In genomic region chr18:49613741-49614151, GRCh38 we compare ENCODE assay signal across 15 cellular contexts. TPM values are rescaled to one million over a fixed set of nuclear protein-coding genes. Genes with fewer than 3 reads are reported as not detected.
DNase-seq lines count a peak whose midpoint lies in the region; ATAC-seq and TF ChIP-seq lines count a peak whose summit lies in the region.
"Had no signal": no experiment of that assay in that cellular context is flagged by ENCODE, and none has a peak within 500 bp of the region (broad histone marks: within the 10 kb centered on the region; RNA-seq: fewer than 3 reads in every experiment).

No MANE protein-coding gene starts in this region.

- peaks cover 7% of the 10 kb centered on the region; the same call in 1 of the 2 replicates for H3F3A ChIP-seq in GM23338 (replicated peaks; ENCODE audit: low read depth)

- H3K27me3 Mint-ChIP-seq in GM23338 (ENCODE audit: insufficient read depth, low read depth, poor library complexity), result peaks cover 14% of the 10 kb centered on the region
- H3K27me3 Mint-ChIP-seq in mesothelial cell of epicardium (ENCODE audit: low read depth), result peaks cover 23% of the 10 kb centered on the region

- TF ChIP-seq CTCF in GM23338 (conservative IDR thresholded peaks at IDR 0.05; ENCODE audit: low read depth in 2 of 2), result no peak
- TF ChIP-seq CTCF in mesothelial cell of epicardium (IDR thresholded peaks at IDR 0.05; ENCODE audit: unreplicated experiment), result no peak

- no peaks in the 10 kb centered on the region for H3K79me2 ChIP-seq in GM23338 (replicated peaks; ENCODE audit: insufficient read depth)

- H3K4me1 ChIP-seq in GM23338 (ENCODE audit: insufficient read depth), result peaks cover 31% of the 10 kb centered on the region
- H3K4me1 ChIP-seq: spleen had no signal

- H3K4me1 Mint-ChIP-seq in GM23338 (peaks cover 41% of the 10 kb centered on the region), mesothelial cell of epicardium (peaks cover 28% of the 10 kb centered on the region)

- peak overlapping the region; percentile 8; the same call in 1 of the 2 replicates for H3K4me3 ChIP-seq in GM23338
- H3K4me3 ChIP-seq: BLaER1, heart right ventricle, spleen had no signal

- no peaks in the 10 kb centered on the region for H3K27me3 ChIP-seq in GM23338 (ENCODE audit: insufficient read depth)
- H3K27me3 ChIP-seq: BLaER1 had no signal

- H4K20me1 ChIP-seq in GM23338 (replicated peaks; ENCODE audit: insufficient read depth), result no peaks in the 10 kb centered on the region
- H4K20me1 ChIP-seq: BLaER1 had no signal

- H3K4me3 Mint-ChIP-seq in GM23338, result peak overlapping the region; percentile 4; the same call in 1 of the 3 replicates
- H3K4me3 Mint-ChIP-seq in mesothelial cell of epicardium, result no peak overlapping the region

- no peaks in the 10 kb centered on the region for H3K36me3 ChIP-seq in GM23338 (ENCODE audit: insufficient read depth)
- H3K36me3 ChIP-seq: BLaER1, heart right ventricle, spleen had no signal

- 0 out of 2 replicates have a peak, but pooled peaks cover 5% of the 10 kb centered on the region for H3K9me2 ChIP-seq in GM23338 (ENCODE audit: insufficient read depth)

- peak; percentile 27 for ATAC-seq in GM23338
- no peak for ATAC-seq in HG03521 (IDR thresholded peaks at IDR 0.05; ENCODE audit: unreplicated experiment)
- ATAC-seq: heart right ventricle, left ventricle myocardium superior had no signal

- H3K9me3 Mint-ChIP-seq in GM23338 (no peaks in the 10 kb centered on the region), mesothelial cell of epicardium (no peaks in the 10 kb centered on the region)

- DNase-seq in GM23338 (ENCODE audit: low spot score), result no peak
- peak; percentile 39 for DNase-seq in NCI-H1048 (lab: John Stamatoyannopoulos, UW)
- DNase-seq in astrocyte of the hippocampus (ENCODE audit: low read depth, low spot score), result peak; percentile 56
- no peak for DNase-seq in mesothelial cell of epicardium (ENCODE audit: low spot score in 2 of 2, unreplicated experiment in 2 of 2)
- no peak for DNase-seq in activated CD4-positive, alpha-beta T cell treated with anti-CD3 and anti-CD28 coated beads, Interleukin-2, amount 50 U/mL, for 1 hour
- no peak for DNase-seq in MV-4-11 (lab: John Stamatoyannopoulos, UW)
- no peak for DNase-seq in stimulated activated naive CD4-positive, alpha-beta T cell treated with Interleukin-2 at 50 U/mL for 16 hours (lab: John Stamatoyannopoulos, UW)
- DNase-seq: activated naive CD4-positive, alpha-beta T cell treated with anti-CD3 and anti-CD28 coated beads, Interleukin-2, amount 50 U/mL, for 16 hours; central memory CD4-positive, alpha-beta T cell; heart right ventricle; left ventricle myocardium superior; NCI-H524 treated with DMSO at 0.1 percent for 48 hours; spleen had no signal

- no peaks in the 10 kb centered on the region for H3K36me3 Mint-ChIP-seq in GM23338 (ENCODE audit: low read depth)
- H3K36me3 Mint-ChIP-seq in mesothelial cell of epicardium, result no peaks in the 10 kb centered on the region

- peak overlapping the region; percentile 87 for H3K27ac ChIP-seq in GM23338 (ENCODE audit: low read depth)
- H3K27ac ChIP-seq: BLaER1, heart right ventricle, spleen had no signal

- no peak overlapping the region for H2AFZ ChIP-seq in GM23338

- peak overlapping the region; percentile 70 for H3K4me2 ChIP-seq in GM23338
- H3K4me2 ChIP-seq: BLaER1 had no signal

- H3K27ac Mint-ChIP-seq in GM23338 (no peak overlapping the region), mesothelial cell of epicardium (peak overlapping the region; percentile 70)

TF ChIP-seq in GM23338, 12 proteins besides CTCF, POLR2A, EP300 and RAD21:
- TF ChIP-seq EZH2phosphoT487 (IDR thresholded peaks at IDR 0.05; ENCODE audit: unreplicated experiment) (no peak), CREB1 (CRISPR knock-in tag; IDR thresholded peaks at IDR 0.05; ENCODE audit: low read depth) (no peak), ZNF331 (CRISPR knock-in tag; IDR thresholded peaks at IDR 0.05; ENCODE audit: low read depth) (no peak), ZNF114 (CRISPR knock-in tag; IDR thresholded peaks at IDR 0.05) (no peak), JUNB (IDR thresholded peaks at IDR 0.05; ENCODE audit: unreplicated experiment) (no peak), STAT1 (IDR thresholded peaks at IDR 0.05; ENCODE audit: unreplicated experiment) (no peak), EZH2 (IDR thresholded peaks at IDR 0.05; ENCODE audit: low read depth, unreplicated experiment) (no peak), ZNF462 (CRISPR knock-in tag; IDR thresholded peaks at IDR 0.05) (no peak), POLR2AphosphoS5 (IDR thresholded peaks at IDR 0.05; ENCODE audit: low read depth) (no peak)
- TF ChIP-seq, protein P1, sequence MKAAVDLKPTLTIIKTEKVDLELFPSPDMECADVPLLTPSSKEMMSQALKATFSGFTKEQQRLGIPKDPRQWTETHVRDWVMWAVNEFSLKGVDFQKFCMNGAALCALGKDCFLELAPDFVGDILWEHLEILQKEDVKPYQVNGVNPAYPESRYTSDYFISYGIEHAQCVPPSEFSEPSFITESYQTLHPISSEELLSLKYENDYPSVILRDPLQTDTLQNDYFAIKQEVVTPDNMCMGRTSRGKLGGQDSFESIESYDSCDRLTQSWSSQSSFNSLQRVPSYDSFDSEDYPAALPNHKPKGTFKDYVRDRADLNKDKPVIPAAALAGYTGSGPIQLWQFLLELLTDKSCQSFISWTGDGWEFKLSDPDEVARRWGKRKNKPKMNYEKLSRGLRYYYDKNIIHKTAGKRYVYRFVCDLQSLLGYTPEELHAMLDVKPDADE (IDR thresholded peaks at IDR 0.05), result no peak

RNA-seq across cellular contexts. Expression of gene LIPG, which starts 51.9 kb away (rescaled TPM):
- 17.2 and 17.7 TPM in 2 replicates for total RNA-seq in GM23338 (2014; rRNA removed; shearing (Covaris generic))
- 3.3 and 4.9 TPM in 2 replicates for polyA plus RNA-seq in GM23338 (2016; fragmentation: Nextera tagmentation; extraction: Ambion mirVana)
- 22.3 to 26.0 TPM (median 25.7 TPM) in 3 replicates for total RNA-seq in mesothelial cell of epicardium
- total RNA-seq: left ventricle myocardium superior had no signal

Comparison
In these comparisons a context has a peak if more than half of its experiments do, and no peak if none do; other contexts are left out.
1. DNase-seq: peak in NCI-H1048 (single experiment) and astrocyte of the hippocampus (single experiment); none in GM23338 (single experiment), mesothelial cell of epicardium (0 of 2), activated CD4-positive, alpha-beta T cell treated with anti-CD3 and anti-CD28 coated beads, Interleukin-2, amount 50 U/mL, for 1 hour (single experiment), MV-4-11 (single experiment) and stimulated activated naive CD4-positive, alpha-beta T cell treated with Interleukin-2 at 50 U/mL for 16 hours (single experiment).